In genomic region chr21:41678016-41678935, GRCh38 we compare ENCODE assay signal across 1 cellular context.
TF ChIP-seq lines count a peak whose summit lies in the region.

No MANE protein-coding gene starts in this region.

TF ChIP-seq in HepG2, 621 proteins besides CTCF, POLR2A, EP300 and RAD21 (continued from another document and continues in another):
- TF ChIP-seq ZNF18 (CRISPR knock-in tag; IDR thresholded peaks at IDR 0.05; ENCODE audit: insufficient replicate concordance) (no peak), SALL1 (CRISPR knock-in tag; IDR thresholded peaks at IDR 0.05) (peak; percentile 8), SCMH1 (CRISPR knock-in tag; IDR thresholded peaks at IDR 0.05; ENCODE audit: borderline replicate concordance) (no peak), FOXO4 (CRISPR knock-in tag; conservative IDR thresholded peaks at IDR 0.05) (no peak), ZNF597 (CRISPR knock-in tag; IDR thresholded peaks at IDR 0.05) (no peak), ZNF619 (CRISPR knock-in tag; IDR thresholded peaks at IDR 0.05) (no peak; the same call in 1 of the 2 replicates), SNAPC2 (CRISPR knock-in tag; IDR thresholded peaks at IDR 0.05) (no peak), MBD4 (IDR thresholded peaks at IDR 0.05; ENCODE audit: borderline replicate concordance, low read length) (no peak), SNAI1 (CRISPR knock-in tag; IDR thresholded peaks at IDR 0.05; ENCODE audit: borderline replicate concordance) (no peak), NFATC3 (CRISPR knock-in tag; IDR thresholded peaks at IDR 0.05) (no peak), AGO2 (optimal IDR thresholded peaks at IDR 0.05; ENCODE audit: low read depth, low read length) (no peak), ZBTB21 (CRISPR knock-in tag; IDR thresholded peaks at IDR 0.05) (no peak), SOX5 (CRISPR knock-in tag; IDR thresholded peaks at IDR 0.05; ENCODE audit: borderline replicate concordance) (no peak), ZNF552 (CRISPR knock-in tag; IDR thresholded peaks at IDR 0.05; ENCODE audit: borderline replicate concordance) (no peak), ZNF430 (CRISPR knock-in tag; IDR thresholded peaks at IDR 0.05) (peak; percentile 1; the same call in 1 of the 2 replicates), NCOA2 (CRISPR knock-in tag; IDR thresholded peaks at IDR 0.05) (0 out of 2 replicates have a peak, but pooled peaks have one; percentile 10), THRA (CRISPR knock-in tag; IDR thresholded peaks at IDR 0.05; ENCODE audit: borderline replicate concordance) (peak; percentile 29; the same call in 1 of the 2 replicates), UBTF (CRISPR knock-in tag; IDR thresholded peaks at IDR 0.05) (peak; percentile 40; the same call in 1 of the 2 replicates), ZGPAT (CRISPR knock-in tag; IDR thresholded peaks at IDR 0.05) (peak; percentile 11; the same call in 1 of the 2 replicates), NFKBIZ (CRISPR knock-in tag; IDR thresholded peaks at IDR 0.05) (no peak), NPAS2 (CRISPR knock-in tag; IDR thresholded peaks at IDR 0.05; ENCODE audit: borderline replicate concordance) (no peak), SNAPC5 (CRISPR knock-in tag; IDR thresholded peaks at IDR 0.05; ENCODE audit: borderline replicate concordance) (no peak), ZFX (CRISPR knock-in tag; IDR thresholded peaks at IDR 0.05; ENCODE audit: low read depth) (no peak), ZNF44 (CRISPR knock-in tag; IDR thresholded peaks at IDR 0.05) (no peak), ARID3A (IDR thresholded peaks at IDR 0.05; ENCODE audit: low read depth, low read length) (0 out of 2 replicates have a peak, but pooled peaks have one; percentile 41), ZNF512 (CRISPR knock-in tag; IDR thresholded peaks at IDR 0.05) (no peak), REL (CRISPR knock-in tag; conservative IDR thresholded peaks at IDR 0.05) (no peak), ARID5B (CRISPR knock-in tag; IDR thresholded peaks at IDR 0.05) (no peak; the same call in 1 of the 2 replicates), ZNF761 (CRISPR knock-in tag; conservative IDR thresholded peaks at IDR 0.05) (no peak), ZNF136 (CRISPR knock-in tag; IDR thresholded peaks at IDR 0.05; ENCODE audit: low read depth) (no peak), JUND (CRISPR knock-in tag; IDR thresholded peaks at IDR 0.05) (no peak), ZNF672 (CRISPR knock-in tag; IDR thresholded peaks at IDR 0.05) (no peak), ZNF577 (CRISPR knock-in tag; IDR thresholded peaks at IDR 0.05; ENCODE audit: borderline replicate concordance, low read depth) (no peak), ELF1 (CRISPR knock-in tag; IDR thresholded peaks at IDR 0.05) (peak; percentile 32; the same call in 1 of the 2 replicates), RFX3 (CRISPR knock-in tag; IDR thresholded peaks at IDR 0.05) (no peak), HOXA3 (CRISPR knock-in tag; IDR thresholded peaks at IDR 0.05) (no peak), MAX (IDR thresholded peaks at IDR 0.05) (no peak), ZNF138 (CRISPR knock-in tag; IDR thresholded peaks at IDR 0.05; ENCODE audit: low read depth) (no peak), ESRRA (CRISPR knock-in tag; IDR thresholded peaks at IDR 0.05; ENCODE audit: low read depth) (no peak), PHF5A (CRISPR knock-in tag; IDR thresholded peaks at IDR 0.05; ENCODE audit: low read depth, unreplicated experiment) (no peak), SRSF9 (IDR thresholded peaks at IDR 0.05; ENCODE audit: borderline replicate concordance, insufficient read depth, low read depth, low read length, poor library complexity, severe bottlenecking) (no peak), GLMP (CRISPR knock-in tag; IDR thresholded peaks at IDR 0.05; ENCODE audit: borderline replicate concordance) (no peak), PAF1 (CRISPR knock-in tag; IDR thresholded peaks at IDR 0.05) (no peak), ZNF724P (CRISPR knock-in tag; IDR thresholded peaks at IDR 0.05; ENCODE audit: borderline replicate concordance) (no peak), MLLT10 (CRISPR knock-in tag; IDR thresholded peaks at IDR 0.05) (no peak)
